18 cellular contexts compared by ENCODE assay signal in the genomic region with DNA sequence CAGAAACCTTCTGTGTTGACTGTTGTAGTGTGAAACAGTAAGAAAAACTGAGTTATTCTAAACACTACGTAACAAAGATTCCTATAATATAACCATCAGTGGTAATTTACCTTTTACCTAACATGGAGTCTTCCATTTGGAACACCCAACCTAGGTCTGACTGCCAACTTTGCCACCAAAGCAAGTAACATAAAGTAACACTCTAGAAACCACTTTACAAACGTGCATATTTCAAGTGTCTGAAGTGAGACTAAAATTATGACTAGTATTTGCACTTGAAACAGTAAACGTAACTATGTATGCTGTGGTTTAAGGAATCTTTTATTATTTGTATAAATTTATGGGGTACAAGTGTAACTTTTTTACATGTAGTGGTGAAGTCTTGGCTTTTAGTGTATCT.
DNase-seq lines count a peak whose midpoint lies in the region; ATAC-seq and TF ChIP-seq lines count a peak whose summit lies in the region.
"Had no signal": no experiment of that assay in that cellular context is flagged by ENCODE, and none has a peak within 500 bp of the region (broad histone marks: within the 10 kb centered on the region; RNA-seq: fewer than 3 reads in every experiment).

No MANE protein-coding gene starts in this region.

- H3K9me3 Mint-ChIP-seq in activated naive CD4-positive, alpha-beta T cell treated with anti-CD3 and anti-CD28 coated beads, Interleukin-2, amount 10 ng/mL, durations not matched to agents 7 days and 5 days: no peaks in the 10 kb centered on the region
- H3K9me3 Mint-ChIP-seq in GM23338: peaks cover 5% of the 10 kb centered on the region; the same call in 2 of the 3 replicates
- H3K9me3 Mint-ChIP-seq in endodermal cell: peaks cover 16% of the 10 kb centered on the region

- H3K9me3 ChIP-seq in endodermal cell (ENCODE audit: control insufficient read depth, low read length): peaks cover 32% of the 10 kb centered on the region
- H3K9me3 ChIP-seq: HAP-1 had no signal

- peaks cover 14% of the 10 kb centered on the region for H3K4me1 Mint-ChIP-seq in activated naive CD4-positive, alpha-beta T cell treated with anti-CD3 and anti-CD28 coated beads, Interleukin-2, amount 10 ng/mL, durations not matched to agents 7 days and 5 days
- peaks cover 44% of the 10 kb centered on the region for H3K4me1 Mint-ChIP-seq in GM23338
- peaks cover 31% of the 10 kb centered on the region for H3K4me1 Mint-ChIP-seq in endodermal cell

- H3K27me3 Mint-ChIP-seq in activated naive CD4-positive, alpha-beta T cell treated with anti-CD3 and anti-CD28 coated beads, Interleukin-2, amount 10 ng/mL, durations not matched to agents 7 days and 5 days: no peaks in the 10 kb centered on the region
- H3K27me3 Mint-ChIP-seq in GM23338 (ENCODE audit: insufficient read depth, low read depth, poor library complexity) (peaks cover 8% of the 10 kb centered on the region), endodermal cell (ENCODE audit: insufficient read depth) (no peaks in the 10 kb centered on the region)
- H3K27me3 Mint-ChIP-seq: CD4-positive, CD25-positive, alpha-beta regulatory T cell had no signal

- no peak overlapping the region for H3K9ac ChIP-seq in endodermal cell (ENCODE audit: extremely low read depth, low read length, poor library complexity, severe bottlenecking)

- no peak for ATAC-seq in GM23338
- ATAC-seq in HG02588 (IDR thresholded peaks at IDR 0.05; ENCODE audit: unreplicated experiment): no peak
- ATAC-seq: Right ventricle myocardium inferior had no signal

- H3K36me3 Mint-ChIP-seq in activated naive CD4-positive, alpha-beta T cell treated with anti-CD3 and anti-CD28 coated beads, Interleukin-2, amount 10 ng/mL, durations not matched to agents 7 days and 5 days: peaks cover 84% of the 10 kb centered on the region
- peaks cover 90% of the 10 kb centered on the region for H3K36me3 Mint-ChIP-seq in GM23338 (ENCODE audit: low read depth)
- H3K36me3 Mint-ChIP-seq in endodermal cell (ENCODE audit: low read depth): peaks cover 86% of the 10 kb centered on the region

- H3K27me3 ChIP-seq in GM23338 (ENCODE audit: insufficient read depth) (no peaks in the 10 kb centered on the region), endodermal cell (ENCODE audit: control insufficient read depth, insufficient read depth, low read length, poor library complexity, severe bottlenecking) (no peaks in the 10 kb centered on the region)

- 96 to 100% methylated on average over 2 to 3 of the region's 3 CpGs for WGBS in endodermal cell (ENCODE audit: insufficient coverage in 1 of 2, insufficient read length in 1 of 2), 2 experiments

- CTCF ChIA-PET in activated naive CD4-positive, alpha-beta T cell treated with anti-CD3 and anti-CD28 coated beads, Interleukin-2, amount 10 ng/mL, durations not matched to agents 7 days and 5 days (lab: Charles Lee): no interaction called here

- no peak overlapping the region for H3K4me3 Mint-ChIP-seq in activated naive CD4-positive, alpha-beta T cell treated with anti-CD3 and anti-CD28 coated beads, Interleukin-2, amount 10 ng/mL, durations not matched to agents 7 days and 5 days
- no peak overlapping the region for H3K4me3 Mint-ChIP-seq in GM23338
- no peak overlapping the region for H3K4me3 Mint-ChIP-seq in endodermal cell

- peak overlapping the region; percentile 60 for H3K27ac Mint-ChIP-seq in activated naive CD4-positive, alpha-beta T cell treated with anti-CD3 and anti-CD28 coated beads, Interleukin-2, amount 10 ng/mL, durations not matched to agents 7 days and 5 days
- H3K27ac Mint-ChIP-seq in GM23338 (no peak overlapping the region), endodermal cell (peak overlapping the region; percentile 77)

- TF ChIP-seq CTCF in GM23338 (conservative IDR thresholded peaks at IDR 0.05; ENCODE audit: low read depth in 2 of 2) (no peak), endodermal cell (conservative IDR thresholded peaks at IDR 0.05) (no peak)

- no peak overlapping the region for H2AFZ ChIP-seq in GM23338

- no peaks in the 10 kb centered on the region for H4K20me1 ChIP-seq in GM23338 (replicated peaks; ENCODE audit: insufficient read depth)

- H3F3A ChIP-seq in GM23338 (replicated peaks; ENCODE audit: low read depth): no peaks in the 10 kb centered on the region; the same call in 1 of the 2 replicates

- no peaks in the 10 kb centered on the region for H3K9me2 ChIP-seq in GM23338 (ENCODE audit: insufficient read depth)

- H3K4me3 ChIP-seq in GM23338 (no peak overlapping the region), endodermal cell (ENCODE audit: low read length) (no peak overlapping the region)
- H3K4me3 ChIP-seq: HAP-1 had no signal

- H3K4me1 ChIP-seq in GM23338 (ENCODE audit: insufficient read depth) (peaks cover 35% of the 10 kb centered on the region), endodermal cell (ENCODE audit: control insufficient read depth, insufficient read depth, low read length) (peaks cover 3% of the 10 kb centered on the region)

- no peaks in the 10 kb centered on the region; the same call in 1 of the 2 replicates for H3K79me2 ChIP-seq in GM23338 (replicated peaks; ENCODE audit: insufficient read depth)

- H3K36me3 ChIP-seq in GM23338 (ENCODE audit: insufficient read depth) (peaks cover 9% of the 10 kb centered on the region; the same call in 1 of the 2 replicates), endodermal cell (ENCODE audit: control insufficient read depth, insufficient read depth, low read length) (peaks cover 98% of the 10 kb centered on the region)

- DNase-seq in activated naive CD4-positive, alpha-beta T cell treated with anti-CD3 and anti-CD28 coated beads, Interleukin-2, amount 10 ng/mL, durations not matched to agents 7 days and 5 days: no peak
- no peak for DNase-seq in activated naive CD4-positive, alpha-beta T cell treated with anti-CD3 and anti-CD28 coated beads, Interleukin-2, amount 50 U/mL, for 16 hours
- DNase-seq in GM23338 (ENCODE audit: low spot score) (no peak), endodermal cell (no peak), EL (no peak), SK-N-DZ (ENCODE audit: low spot score) (no peak)
- DNase-seq: CD4-positive, CD25-positive, alpha-beta regulatory T cell; DND-41; KG1; NCI-H1092; NCI-H1436; NCI-H187 treated with DMSO at 0.1 percent for 48 hours; NCI-H2107; NCI-H446 treated with DMSO at 0.1 percent for 48 hours; NCI-H526 treated with DMSO at 0.1 percent for 48 hours had no signal

- H3K27ac ChIP-seq in GM23338 (ENCODE audit: low read depth): peak overlapping the region; percentile 70; the same call in 1 of the 2 replicates
- no peak overlapping the region for H3K27ac ChIP-seq in endodermal cell (ENCODE audit: low read depth, low read length)

- H3K4me2 ChIP-seq in GM23338: peak overlapping the region; percentile 58; the same call in 1 of the 2 replicates

TF ChIP-seq in GM23338, 12 proteins besides CTCF, POLR2A, EP300 and RAD21 (continues in another document):
- TF ChIP-seq ZNF331 (CRISPR knock-in tag; IDR thresholded peaks at IDR 0.05; ENCODE audit: low read depth): no peak
- no peak for TF ChIP-seq NANOG (IDR thresholded peaks at IDR 0.05; ENCODE audit: borderline replicate concordance)
